5 cellular contexts compared by ENCODE assay signal in genomic region chr21:32061755-32062154, GRCh38.
"Had no signal": no experiment of that assay in that cellular context is flagged by ENCODE, and none has a peak within 500 bp of the region (broad histone marks: within the 10 kb centered on the region; RNA-seq: fewer than 3 reads in every experiment).

No MANE protein-coding gene starts in this region.

- H2AFZ ChIP-seq: GM23338 had no signal

- H3K4me3 ChIP-seq: GM23338, K562 had no signal

- H3K4me1 Mint-ChIP-seq: GM23338 had no signal

- H3K4me2 ChIP-seq: GM23338 had no signal

- DNase-seq: H9, HCEC 1CT, IMR-90 had no signal

- H3K4me3 Mint-ChIP-seq: GM23338, H9 had no signal

- H3K27ac Mint-ChIP-seq: GM23338, H9 had no signal

- H3K9me3 Mint-ChIP-seq: H9 had no signal

- ATAC-seq: GM23338, K562 had no signal
